ENCODE assay signal across 8 cellular contexts in the genomic region with DNA sequence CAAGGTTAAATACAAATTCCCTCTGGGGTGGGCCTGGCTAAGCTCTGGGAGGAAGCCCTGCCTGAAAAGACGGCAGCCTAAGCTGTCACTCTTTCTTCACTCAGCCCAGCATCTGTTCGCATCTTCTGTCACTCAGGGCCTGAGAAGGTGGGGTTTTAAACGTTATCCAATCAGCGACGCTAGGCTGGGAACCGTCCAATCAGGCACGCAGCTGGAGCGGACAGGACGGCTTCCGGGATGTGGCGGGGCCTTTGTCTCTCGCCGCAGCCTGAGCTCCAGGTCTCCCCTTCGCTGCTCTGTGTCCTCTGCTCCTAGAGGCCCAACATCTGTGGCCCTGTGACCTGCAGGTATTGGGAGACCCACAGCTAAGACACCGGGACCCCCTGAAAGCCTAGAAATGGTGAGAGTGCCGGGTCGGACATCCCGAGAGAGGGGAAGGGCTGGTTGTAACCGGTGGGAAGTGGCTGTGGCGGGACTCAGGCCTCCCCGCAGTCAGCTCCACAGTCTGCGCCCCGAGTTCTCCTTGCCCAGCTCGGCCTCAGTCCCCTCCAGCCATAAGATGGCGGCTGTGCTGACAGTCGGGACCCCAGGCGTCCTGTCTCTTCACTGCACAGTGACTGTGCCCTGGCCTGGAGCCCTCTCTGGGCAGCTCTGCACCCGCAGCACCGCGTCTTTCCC. TPM values are rescaled to one million over a fixed set of nuclear protein-coding genes. Genes with fewer than 3 reads are reported as not detected.
DNase-seq lines count a peak whose midpoint lies in the region; ATAC-seq and TF ChIP-seq lines count a peak whose summit lies in the region.

A gene (plus strand): TSS at position 254 of the 678 bp plus-strand sequence. CDS start 144 bp downstream, at position 398.

- H3K9me3 Mint-ChIP-seq in dendritic cell treated with granulocyte-macrophage colony-stimulating factor and Interleukin-4, amounts not matched to agents 40 ng/mL and 50 ng/mL, for 4 days = peaks cover 18% of the 10 kb centered on the region

- H3K27ac ChIP-seq in left lung = peak within 1 kb of the TSS; percentile 84

- intact Hi-C loops in dendritic cell treated with granulocyte-macrophage colony-stimulating factor and Interleukin-4, amounts not matched to agents 40 ng/mL and 50 ng/mL, for 4 days (cut with micrococcal nuclease) = loop anchor here (5.0 to 10.0 kb wide), 2 partner anchors 60 to 117 kb away; a partner anchor contains a TSS
- intact Hi-C loops in left lung (cut with DNase I) = no loop called here

- H3K27ac Mint-ChIP-seq in dendritic cell treated with granulocyte-macrophage colony-stimulating factor and Interleukin-4, amounts not matched to agents 40 ng/mL and 50 ng/mL, for 4 days = peak within 1 kb of the TSS; percentile 97

- no peaks in the 10 kb centered on the region for H3K27me3 Mint-ChIP-seq in dendritic cell treated with granulocyte-macrophage colony-stimulating factor and Interleukin-4, amounts not matched to agents 40 ng/mL and 50 ng/mL, for 4 days

- H3K9me3 ChIP-seq in left lung = no peaks in the 10 kb centered on the region

- TF ChIP-seq CTCF in left lung (IDR thresholded peaks at IDR 0.05) = no peak

- peaks cover 14% of the 10 kb centered on the region for H3K4me1 Mint-ChIP-seq in dendritic cell treated with granulocyte-macrophage colony-stimulating factor and Interleukin-4, amounts not matched to agents 40 ng/mL and 50 ng/mL, for 4 days (ENCODE audit: low read depth)

- H3K4me1 ChIP-seq in left lung = peaks cover 0 to 10% of the 10 kb centered on the region in 2 donors

- peaks cover 0 to 30% of the 10 kb centered on the region in 2 donors for H3K36me3 ChIP-seq in left lung

- H3K4me3 Mint-ChIP-seq in dendritic cell treated with granulocyte-macrophage colony-stimulating factor and Interleukin-4, amounts not matched to agents 40 ng/mL and 50 ng/mL, for 4 days = peak within 1 kb of the TSS; percentile 98

- H3K27me3 ChIP-seq in left lung = no peaks in the 10 kb centered on the region

- DNase-seq in CD1c-positive myeloid dendritic cell (ENCODE audit: extremely low spot score) (peak; percentile 96), NCI-H82 (lab: John Stamatoyannopoulos, UW) (peak; percentile 99), left lung (peak; percentile 91 to 93)
- DNase-seq in activated CD4-positive, alpha-beta T cell treated with anti-CD3 and anti-CD28 coated beads, Interleukin-2, amount 50 U/mL, for 4 hours = peak; percentile 80 to 82
- DNase-seq in stimulated activated CD4-positive, alpha-beta T cell treated with anti-CD3 and anti-CD28 coated beads, Interleukin-2, amount 100 ng/mL, for 4 hours (ENCODE audit: low read depth) = peak; percentile 80

- H3K4me3 ChIP-seq in left lung = peak within 1 kb of the TSS; percentile 55 to 71

- peak; percentile 99 for ATAC-seq in GM19397 (IDR thresholded peaks at IDR 0.05; ENCODE audit: unreplicated experiment)
- peak; percentile 93 for ATAC-seq in HG03571 (IDR thresholded peaks at IDR 0.05; ENCODE audit: unreplicated experiment)
- ATAC-seq in left lung = peak; percentile 98

- peaks cover 53% of the 10 kb centered on the region for H3K36me3 Mint-ChIP-seq in dendritic cell treated with granulocyte-macrophage colony-stimulating factor and Interleukin-4, amounts not matched to agents 40 ng/mL and 50 ng/mL, for 4 days (ENCODE audit: low read depth)

RNA-seq across cellular contexts. Expression of the gene that starts here (rescaled TPM):
- 10 to 100 TPM; 27.3 to 28.7 TPM for total RNA-seq in left lung

Comparison
In these comparisons a context has a peak if more than half of its experiments do, and no peak if none do; other contexts are left out.
1. Peak in every context shown above with its lines: DNase-seq, ATAC-seq, H3K4me3 ChIP-seq and H3K27ac ChIP-seq.